ENCODE assay signal across 12 cellular contexts in genomic region chr18:58303363-58303762, GRCh38.
DNase-seq lines count a peak whose midpoint lies in the region; ATAC-seq and TF ChIP-seq lines count a peak whose summit lies in the region.
"Had no signal": no experiment of that assay in that cellular context is flagged by ENCODE, and none has a peak within 500 bp of the region (broad histone marks: within the 10 kb centered on the region; RNA-seq: fewer than 3 reads in every experiment).

No MANE protein-coding gene starts in this region.

- peaks cover 0 to 23% of the 10 kb centered on the region in 2 donors for H3K4me1 ChIP-seq in naive thymus-derived CD4-positive, alpha-beta T cell (ENCODE audit: control insufficient read depth in 2 of 2, insufficient read depth in 2 of 2, low read length in 2 of 2)
- H3K4me1 ChIP-seq in tibial artery, result no peaks in the 10 kb centered on the region
- no peaks in the 10 kb centered on the region for H3K4me1 ChIP-seq in BE2C

- H3K36me3 ChIP-seq in naive thymus-derived CD4-positive, alpha-beta T cell (ENCODE audit: control insufficient read depth in 2 of 3, insufficient read depth in 3 of 3, low read length in 3 of 3), result no peaks in the 10 kb centered on the region
- H3K36me3 ChIP-seq in tibial artery (no peaks in the 10 kb centered on the region), BE2C (no peaks in the 10 kb centered on the region)

- peaks cover 8 to 31% (median 22%) of the 10 kb centered on the region in 7 donors for H3K4me1 Mint-ChIP-seq in naive thymus-derived CD4-positive, alpha-beta T cell

- no peak overlapping the region for H3K27ac ChIP-seq in naive thymus-derived CD4-positive, alpha-beta T cell (ENCODE audit: low read depth, low read length)
- no peak overlapping the region for H3K27ac ChIP-seq in tibial artery

- H3K4me3 Mint-ChIP-seq in naive thymus-derived CD4-positive, alpha-beta T cell, result peak overlapping the region; percentile 23 to 77 (median 64)

- CTCF ChIA-PET in naive thymus-derived CD4-positive, alpha-beta T cell (lab: Charles Lee), result interaction anchor here (0.9 to 3.9 kb wide), 5 partner anchors 8 to 20 kb away, joined by 3 to 18 read pairs (median 4); no protein-coding TSS in a partner anchor

- TF ChIP-seq CTCF in tibial artery (IDR thresholded peaks at IDR 0.05), result no peak
- TF ChIP-seq CTCF in BE2C (IDR thresholded peaks at IDR 0.05; ENCODE audit: low read depth, low read length), result no peak

- peaks cover 0 to 4% (median 0%) of the 10 kb centered on the region in 5 donors for H3K36me3 Mint-ChIP-seq in naive thymus-derived CD4-positive, alpha-beta T cell

- H3K9me3 ChIP-seq in naive thymus-derived CD4-positive, alpha-beta T cell (ENCODE audit: control insufficient read depth in 2 of 3, low read length in 3 of 3), result no peaks in the 10 kb centered on the region
- H3K9me3 ChIP-seq in tibial artery (peaks cover 0 to 8% (median 0%) of the 10 kb centered on the region in 3 donors), BE2C (no peaks in the 10 kb centered on the region)

- H3K27ac Mint-ChIP-seq in naive thymus-derived CD4-positive, alpha-beta T cell, result peak overlapping the region; percentile 12 to 84 (median 70)

- H3K4me3 ChIP-seq in naive thymus-derived CD4-positive, alpha-beta T cell (ENCODE audit: low read length), result no peak overlapping the region
- H3K4me3 ChIP-seq in tibial artery (no peak overlapping the region), BE2C (ENCODE audit: low read depth, low read length) (no peak overlapping the region)

- peak; percentile 97 for ATAC-seq in GM18511 (IDR thresholded peaks at IDR 0.05; ENCODE audit: unreplicated experiment)
- peak; percentile 90 for ATAC-seq in GM21529 (IDR thresholded peaks at IDR 0.05; ENCODE audit: unreplicated experiment)
- ATAC-seq in HG03558 (IDR thresholded peaks at IDR 0.05; ENCODE audit: extremely low read depth, unreplicated experiment), result peak; percentile 86
- ATAC-seq in naive thymus-derived CD4-positive, alpha-beta T cell, result peak; percentile 80

- peak in 6 of 9 donors; percentile 21 to 48 (median 30) for DNase-seq in naive thymus-derived CD4-positive, alpha-beta T cell
- DNase-seq in tibial artery (no peak), DMS 273 treated with DMSO at 0.1 percent for 48 hours (lab: John Stamatoyannopoulos, UW) (no peak), BE2C (no peak), NCI-H2196 treated with DMSO at 0.1 percent for 48 hours (lab: John Stamatoyannopoulos, UW; ENCODE audit: unreplicated experiment) (no peak)
- DNase-seq: activated CD4-positive, CD25-positive, alpha-beta regulatory T cell; GF-D8; NCI-H82; occipital lobe had no signal

- peaks cover 0 to 16% (median 3%) of the 10 kb centered on the region in 11 donors for H3K9me3 Mint-ChIP-seq in naive thymus-derived CD4-positive, alpha-beta T cell

- H3K27me3 Mint-ChIP-seq in naive thymus-derived CD4-positive, alpha-beta T cell, result peaks cover 0 to 33% (median 0%) of the 10 kb centered on the region in 5 donors

- intact Hi-C loops in naive thymus-derived CD4-positive, alpha-beta T cell (cut with micrococcal nuclease), result loop anchor here (1.0 to 5.0 kb wide), 4 partner anchors 8 to 189 kb away; no protein-coding TSS in a partner anchor
- intact Hi-C loops in tibial artery (cut with DNase I; ENCODE audit: low total_unique reads), result no loop called here

- POLR2A ChIA-PET in naive thymus-derived CD4-positive, alpha-beta T cell (lab: Charles Lee), result no interaction called here

- H3K27me3 ChIP-seq in naive thymus-derived CD4-positive, alpha-beta T cell (ENCODE audit: control insufficient read depth in 2 of 2, insufficient read depth in 2 of 2, low read length in 2 of 2), result no peaks in the 10 kb centered on the region
- no peaks in the 10 kb centered on the region for H3K27me3 ChIP-seq in tibial artery
- H3K27me3 ChIP-seq in BE2C, result no peaks in the 10 kb centered on the region

Comparison
In these comparisons a context has a peak if more than half of its experiments do, and no peak if none do; other contexts are left out.
1. DNase-seq: peak in naive thymus-derived CD4-positive, alpha-beta T cell (6 of 9); none in tibial artery (0 of 2), DMS 273 treated with DMSO at 0.1 percent for 48 hours (single experiment), BE2C (single experiment) and NCI-H2196 treated with DMSO at 0.1 percent for 48 hours (single experiment).
2. Peak in every context shown above with its lines, with median percentiles within 50 percentile points of each other: ATAC-seq.